9 cellular contexts compared by ENCODE assay signal in genomic region chr21:17461014-17461413, GRCh38. TPM values are rescaled to one million over a fixed set of nuclear protein-coding genes. Genes with fewer than 3 reads are reported as not detected.
DNase-seq lines count a peak whose midpoint lies in the region; ATAC-seq, FAIRE-seq and TF ChIP-seq lines count a peak whose summit lies in the region.
"Had no signal": no experiment of that assay in that cellular context is flagged by ENCODE, and none has a peak within 500 bp of the region (broad histone marks: within the 10 kb centered on the region; RNA-seq: fewer than 3 reads in every experiment).

No MANE protein-coding gene starts in this region.

- H3K79me2 ChIP-seq in keratinocyte (ENCODE audit: control insufficient read depth, insufficient read depth, low read length), result no peaks in the 10 kb centered on the region

- H3K36me3 ChIP-seq in keratinocyte (ENCODE audit: control insufficient read depth in 2 of 2, extremely low read depth in 1 of 2, insufficient read depth in 2 of 2, low read length in 2 of 2) (no peaks in the 10 kb centered on the region), thoracic aorta (no peaks in the 10 kb centered on the region), kidney (ENCODE audit: control insufficient read depth in 1 of 2, insufficient read depth in 2 of 2, low read length in 2 of 2) (no peaks in the 10 kb centered on the region)

- H2AFZ ChIP-seq in keratinocyte (ENCODE audit: control insufficient read depth, low read length), result no peak overlapping the region

- H4K20me1 ChIP-seq in keratinocyte (ENCODE audit: control insufficient read depth, extremely low read depth, insufficient read depth, low read length), result peaks cover 3% of the 10 kb centered on the region

- H3K27ac ChIP-seq in keratinocyte (ENCODE audit: control insufficient read depth, insufficient read depth, low read length), result peak overlapping the region; percentile 2
- H3K27ac ChIP-seq in thoracic aorta, result no peak overlapping the region
- no peak overlapping the region for H3K27ac ChIP-seq in kidney (ENCODE audit: low read depth in 2 of 2, low read length in 2 of 2)

- H3K9me3 ChIP-seq in keratinocyte (ENCODE audit: control insufficient read depth, low read depth, low read length), result no peaks in the 10 kb centered on the region
- no peaks in the 10 kb centered on the region for H3K9me3 ChIP-seq in thoracic aorta
- no peaks in the 10 kb centered on the region for H3K9me3 ChIP-seq in kidney (ENCODE audit: control insufficient read depth in 1 of 2, low read length in 2 of 2)

- H3K27me3 ChIP-seq in keratinocyte (ENCODE audit: control insufficient read depth, extremely low read depth, insufficient read depth, low read length), result no peaks in the 10 kb centered on the region
- no peaks in the 10 kb centered on the region for H3K27me3 ChIP-seq in thoracic aorta (replicated peaks; ENCODE audit: insufficient read depth)

- dilution Hi-C loops in keratinocyte (cut with MboI; ENCODE audit: extremely low pct_ligation_motif_present, low sequenced_read_pairs), result no loop called here

- peak overlapping the region in 1 of 3 experiments; percentile 32 for H3K4me3 ChIP-seq in keratinocyte (ENCODE audit: control insufficient read depth in 2 of 3, extremely low read depth in 1 of 3, insufficient read depth in 2 of 3, low read depth in 1 of 3, low read length in 3 of 3)
- no peak overlapping the region for H3K4me3 ChIP-seq in thoracic aorta
- H3K4me3 ChIP-seq in kidney (ENCODE audit: low read length in 2 of 2), result no peak overlapping the region

- H3K4me1 ChIP-seq in keratinocyte (ENCODE audit: control insufficient read depth, extremely low read depth, insufficient read depth, low read length) (peaks cover 23% of the 10 kb centered on the region), thoracic aorta (ENCODE audit: control insufficient read depth in 1 of 2, low read depth in 2 of 2) (peaks cover 0 to 9% of the 10 kb centered on the region in 2 donors), kidney (ENCODE audit: control insufficient read depth in 1 of 2, insufficient read depth in 1 of 2, low read depth in 1 of 2, low read length in 2 of 2) (no peaks in the 10 kb centered on the region)

- peak overlapping the region; percentile 22 for H3K9ac ChIP-seq in keratinocyte (ENCODE audit: control insufficient read depth, extremely low read depth, insufficient read depth, low read length)
- H3K9ac ChIP-seq in kidney (ENCODE audit: low read length in 2 of 2), result no peak overlapping the region

- H3K9me3 Mint-ChIP-seq in chondrocyte (ENCODE audit: low read depth), result no peaks in the 10 kb centered on the region

- no peak for TF ChIP-seq CTCF in chondrocyte (IDR thresholded peaks at IDR 0.05)
- no peak for TF ChIP-seq CTCF in keratinocyte (optimal IDR thresholded peaks at IDR 0.05 in 1 of 3, IDR thresholded peaks at IDR 0.05 in 1 of 3, conservative IDR thresholded peaks at IDR 0.05 in 1 of 3; ENCODE audit: extremely low read depth in 1 of 3, insufficient read depth in 2 of 3, low read length in 3 of 3)
- TF ChIP-seq CTCF in thoracic aorta (IDR thresholded peaks at IDR 0.05), result no peak
- TF ChIP-seq CTCF in kidney (IDR thresholded peaks at IDR 0.05; ENCODE audit: borderline replicate concordance, extremely low read depth, insufficient read depth), result no peak

- peaks cover 4% of the 10 kb centered on the region for H3K27me3 Mint-ChIP-seq in chondrocyte (ENCODE audit: low read depth)

- intact Hi-C loops in kidney (cut with DNase I), result no loop called here

- FAIRE-seq in keratinocyte (lab: Jason Lieb, UNC) (peak; percentile 88), kidney (lab: Jason Lieb, UNC) (no peak)

- H3K4me1 Mint-ChIP-seq in chondrocyte (ENCODE audit: low read depth), result peaks cover 13% of the 10 kb centered on the region
- H3K4me1 Mint-ChIP-seq: IgD-negative memory B cell had no signal

- ATAC-seq in thoracic aorta (ENCODE audit: insufficient number of reproducible peaks, low FRiP score, low read depth), result peak; percentile 55

- H3K9me1 ChIP-seq in keratinocyte (ENCODE audit: control insufficient read depth, extremely low read depth, insufficient read depth, low read length), result no peaks in the 10 kb centered on the region

- no peaks in the 10 kb centered on the region for H3K36me3 Mint-ChIP-seq in chondrocyte (ENCODE audit: low read depth)

- DNase-seq in M059J (ENCODE audit: low read depth), result peak; percentile 78
- DNase-seq in chondrocyte (ENCODE audit: low spot score), result no peak
- no peak for DNase-seq in keratinocyte (ENCODE audit: low read depth, low spot score)
- DNase-seq in thoracic aorta (ENCODE audit: low spot score), result no peak
- no peak for DNase-seq in NCI-H510A (lab: John Stamatoyannopoulos, UW)
- no peak for DNase-seq in kidney
- no peak for DNase-seq in SK-N-DZ (ENCODE audit: low spot score)
- DNase-seq: OCI-M1 had no signal

- H3K27ac Mint-ChIP-seq in chondrocyte (ENCODE audit: unreplicated experiment), result peak overlapping the region; percentile 37
- H3K27ac Mint-ChIP-seq: IgD-negative memory B cell had no signal

- H3K4me3 Mint-ChIP-seq in chondrocyte (ENCODE audit: unreplicated experiment), result no peak overlapping the region
- H3K4me3 Mint-ChIP-seq: IgD-negative memory B cell had no signal

- peak overlapping the region; percentile 75 for H3K4me2 ChIP-seq in keratinocyte (ENCODE audit: control insufficient read depth, extremely low read depth, insufficient read depth, low read depth, low read length)

RNA-seq across cellular contexts. Expression of gene CXADR, which starts 51.8 kb away (rescaled TPM):
- 17.7 and 24.1 TPM in 2 replicates for total RNA-seq in M059J (2014; rRNA removed; shearing (Covaris generic))
- 0.08 to 0.75 TPM (median 0.17 TPM) in 3 replicates for total RNA-seq in chondrocyte
- polyA plus RNA-seq in keratinocyte, result 35.5 to 42.6 TPM (median 37.3 TPM) in 3 replicates
- 18.0 TPM for polyA plus RNA-seq in keratinocyte (2011; ENCODE audit: low read depth)
- polyA plus RNA-seq in keratinocyte (2011; cell fraction: cytosol; rRNA removed), result 10.1 and 23.5 TPM in 2 replicates
- 34.4 and 43.9 TPM in 2 replicates for polyA plus RNA-seq in keratinocyte (2011; cell fraction: nucleus; rRNA removed)
- 20.6 and 40.7 TPM in 2 replicates for polyA plus RNA-seq in keratinocyte (2012; ENCODE audit: low replicate concordance)
- 20.0 to 65.7 TPM (median 61.1 TPM) in 3 replicates for polyA minus RNA-seq in keratinocyte
- 43.7 TPM for polyA minus RNA-seq in keratinocyte (2011; cell fraction: cytosol; rRNA and poly(A)+ RNA removed)
- 84.7 and 123 TPM in 2 replicates for polyA minus RNA-seq in keratinocyte (2011; cell fraction: nucleus; rRNA and poly(A)+ RNA removed)
- under 1 TPM in 1 of 2 donors, not detected in 1; 0.28 TPM for total RNA-seq in thoracic aorta
- total RNA-seq in kidney, result 34.4 TPM
- polyA plus RNA-seq in kidney (ENCODE audit: insufficient read depth, low read depth, low replicate concordance), result 5.2 TPM
- polyA plus RNA-seq in SK-N-DZ (2014; cell fraction: cytosol; rRNA removed), result 29.4 and 38.8 TPM in 2 replicates
- 7.1 and 11.7 TPM in 2 replicates for polyA plus RNA-seq in SK-N-DZ (2014; cell fraction: nucleus; rRNA removed)
- polyA plus RNA-seq: IgD-negative memory B cell had no signal

Comparison
In these comparisons a context has a peak if more than half of its experiments do, and no peak if none do; other contexts are left out.
1. RNA of gene CXADR, which starts 51.8 kb away (total RNA-seq): 34.4 TPM in kidney (single experiment) and 17.7 to 24.1 TPM in M059J; 0.28 TPM in thoracic aorta and 0.08 to 0.75 TPM in chondrocyte; every median in the first group is over 10 times any median in the second.